ENCODE assay signal across 22 cellular contexts in genomic region chr2:129376404-129377077, GRCh38.
"Had no signal": no experiment of that assay in that cellular context is flagged by ENCODE, and none has a peak within 500 bp of the region (broad histone marks: within the 10 kb centered on the region; RNA-seq: fewer than 3 reads in every experiment).

No MANE protein-coding gene starts in this region.

- H3K27ac ChIP-seq: colonic mucosa, hepatocyte, pancreas, suprapubic skin, thyroid gland, upper lobe of left lung, vagina had no signal

- H3K4me1 Mint-ChIP-seq: natural killer cell; neural crest cell; stimulated activated effector memory CD8-positive, alpha-beta T cell treated with anti-CD3 and anti-CD28 coated beads, Interleukin-12 subunit alpha, Interleukin-12 subunit beta, amount 100 ng/mL, for 72 hours had no signal

- H3K36me3 ChIP-seq: colonic mucosa, pancreas, suprapubic skin, thyroid gland, upper lobe of left lung, vagina had no signal

- H3K9me3 ChIP-seq: colonic mucosa, pancreas, suprapubic skin, thyroid gland, upper lobe of left lung, vagina had no signal

- H3K4me1 ChIP-seq: colonic mucosa, pancreas, thyroid gland, upper lobe of left lung, vagina had no signal

- H3K27me3 ChIP-seq: colonic mucosa, hepatocyte, pancreas, suprapubic skin, thyroid gland, upper lobe of left lung, vagina had no signal

- H3K4me3 ChIP-seq: colonic mucosa, hepatocyte, pancreas, smooth muscle cell, suprapubic skin, thyroid gland, upper lobe of left lung, vagina had no signal

- H3K36me3 Mint-ChIP-seq: natural killer cell; stimulated activated effector memory CD8-positive, alpha-beta T cell treated with anti-CD3 and anti-CD28 coated beads, Interleukin-12 subunit alpha, Interleukin-12 subunit beta, amount 100 ng/mL, for 72 hours had no signal

- H3K4me3 Mint-ChIP-seq: mesothelial cell of epicardium; natural killer cell; neural crest cell; stimulated activated effector memory CD8-positive, alpha-beta T cell treated with anti-CD3 and anti-CD28 coated beads, Interleukin-12 subunit alpha, Interleukin-12 subunit beta, amount 100 ng/mL, for 72 hours had no signal

- H3K27ac Mint-ChIP-seq: mesothelial cell of epicardium; natural killer cell; progenitor cell of endocrine pancreas; stimulated activated effector memory CD8-positive, alpha-beta T cell treated with anti-CD3 and anti-CD28 coated beads, Interleukin-12 subunit alpha, Interleukin-12 subunit beta, amount 100 ng/mL, for 72 hours had no signal

- ATAC-seq: left colon; natural killer cell; pancreas; right cardiac atrium; stimulated activated effector memory CD8-positive, alpha-beta T cell treated with anti-CD3 and anti-CD28 coated beads, Interleukin-12 subunit alpha, Interleukin-12 subunit beta, amount 100 ng/mL, for 72 hours; stimulated activated naive CD8-positive, alpha-beta T cell treated with anti-CD3 and anti-CD28 coated beads, Interleukin-15, Interleukin-2, amounts not matched to agents 100 U/mL and 50 U/mL, for 24 hours had no signal

- DNase-seq: colonic mucosa; dermis blood vessel endothelial cell; erythroblast; foreskin melanocyte; left colon; mammary epithelial cell; natural killer cell; pancreas; right cardiac atrium; stimulated activated CD4-positive, alpha-beta T cell treated with anti-CD3 and anti-CD28 coated beads, Interleukin-4, amount 100 ng/mL, for 1 hour; stimulated activated CD8-positive, alpha-beta memory T cell treated with anti-CD3 and anti-CD28 coated beads, Interleukin-4, amount 100 ng/mL, for 48 hours; stimulated activated naive CD8-positive, alpha-beta T cell treated with anti-CD3 and anti-CD28 coated beads, Interleukin-15, Interleukin-2, amounts not matched to agents 100 U/mL and 50 U/mL, for 24 hours; thyroid gland; upper lobe of left lung had no signal
